19 cellular contexts compared by ENCODE assay signal in genomic region chr3:42732829-42733459, GRCh38. TPM values are rescaled to one million over a fixed set of nuclear protein-coding genes. Genes with fewer than 3 reads are reported as not detected.
DNase-seq lines count a peak whose midpoint lies in the region; ATAC-seq and TF ChIP-seq lines count a peak whose summit lies in the region.
"Had no signal": no experiment of that assay in that cellular context is flagged by ENCODE, and none has a peak within 500 bp of the region (broad histone marks: within the 10 kb centered on the region; RNA-seq: fewer than 3 reads in every experiment).

No MANE protein-coding gene starts in this region.

- H3K9me3 Mint-ChIP-seq in endodermal cell = no peaks in the 10 kb centered on the region
- H3K9me3 Mint-ChIP-seq in osteocyte (ENCODE audit: unreplicated experiment) = no peaks in the 10 kb centered on the region
- H3K9me3 Mint-ChIP-seq: activated naive CD8-positive, alpha-beta T cell treated with anti-CD3 and anti-CD28 coated beads, Interleukin-2, amount 50 U/mL, for 24 hours; CD8-positive, alpha-beta memory T cell; stimulated activated naive B cell treated with anti-CD40 and anti-IgM and Interleukin-4, amounts not matched to agents 10 μg/mL and 1 μg/mL and 100 μg/mL, for 72 hours had no signal

- peaks cover 41% of the 10 kb centered on the region for H3K4me1 Mint-ChIP-seq in endodermal cell
- no peaks in the 10 kb centered on the region for H3K4me1 Mint-ChIP-seq in osteocyte (ENCODE audit: unreplicated experiment)
- H3K4me1 Mint-ChIP-seq: activated naive CD8-positive, alpha-beta T cell treated with anti-CD3 and anti-CD28 coated beads, Interleukin-2, amount 50 U/mL, for 24 hours; CD8-positive, alpha-beta memory T cell; stimulated activated naive B cell treated with anti-CD40 and anti-IgM and Interleukin-4, amounts not matched to agents 10 μg/mL and 1 μg/mL and 100 μg/mL, for 72 hours had no signal

- peak overlapping the region; percentile 38 for H3K27ac ChIP-seq in endodermal cell (ENCODE audit: low read depth, low read length)
- H3K27ac ChIP-seq in mesenchymal stem cell (ENCODE audit: low read length, poor library complexity, severe bottlenecking) = no peak overlapping the region

- peak overlapping the region; percentile 55 for H3K27ac Mint-ChIP-seq in endodermal cell
- H3K27ac Mint-ChIP-seq in osteocyte (ENCODE audit: unreplicated experiment) = no peak overlapping the region
- H3K27ac Mint-ChIP-seq: activated naive CD8-positive, alpha-beta T cell treated with anti-CD3 and anti-CD28 coated beads, Interleukin-2, amount 50 U/mL, for 24 hours; stimulated activated naive B cell treated with anti-CD40 and anti-IgM and Interleukin-4, amounts not matched to agents 10 μg/mL and 1 μg/mL and 100 μg/mL, for 72 hours had no signal

- H3K36me3 ChIP-seq in endodermal cell (ENCODE audit: control insufficient read depth, insufficient read depth, low read length) (no peaks in the 10 kb centered on the region), mesenchymal stem cell (ENCODE audit: control insufficient read depth in 1 of 2, insufficient read depth in 2 of 2, low read depth in 1 of 2, low read length in 2 of 2) (no peaks in the 10 kb centered on the region)
- H3K36me3 ChIP-seq: gastroesophageal sphincter had no signal

- H3K18ac ChIP-seq in mesenchymal stem cell (ENCODE audit: low read depth in 1 of 2, low read length in 2 of 2) = no peak overlapping the region

- DNase-seq in D341Med (ENCODE audit: low spot score) (peak; percentile 43), HuH-7 (ENCODE audit: low spot score) (peak; percentile 77), endodermal cell (peak; percentile 68), osteocyte (ENCODE audit: extremely low spot score, unreplicated experiment) (peak; percentile 79), mesenchymal stem cell (no peak), NCI-H1105 (lab: John Stamatoyannopoulos, UW) (no peak)
- DNase-seq: activated naive CD8-positive, alpha-beta T cell treated with anti-CD3 and anti-CD28 coated beads, Interleukin-2, amount 50 U/mL, for 24 hours; CD8-positive, alpha-beta memory T cell; left colon; NCI-H1092 treated with DMSO at 0.1 percent for 48 hours; NCI-H748 treated with DMSO at 0.1 percent for 48 hours; stimulated activated CD4-positive, alpha-beta T cell treated with anti-CD3 and anti-CD28 coated beads, Interleukin-2, amount 100 ng/mL, for 24 hours; stimulated activated naive B cell treated with anti-CD40 and anti-IgM and Interleukin-4, amounts not matched to agents 10 μg/mL and 1 μg/mL and 100 μg/mL, for 72 hours; T1000 had no signal

- WGBS in endodermal cell (ENCODE audit: insufficient coverage in 1 of 2, insufficient read length in 1 of 2), 2 experiments = 70 to 77% methylated on average over 8 to 9 of the region's 9 CpGs
- WGBS in mesenchymal stem cell = 82% methylated on average over 9 of the region's 9 CpGs

- TF ChIP-seq CTCF in endodermal cell (conservative IDR thresholded peaks at IDR 0.05) (peak; percentile 73), osteocyte (IDR thresholded peaks at IDR 0.05) (no peak)

- H3K9ac ChIP-seq in endodermal cell (ENCODE audit: extremely low read depth, low read length, poor library complexity, severe bottlenecking) (no peak overlapping the region), mesenchymal stem cell (ENCODE audit: low read length) (no peak overlapping the region)

- H3K27me3 Mint-ChIP-seq in endodermal cell (ENCODE audit: insufficient read depth) (peaks cover 3% of the 10 kb centered on the region), osteocyte (ENCODE audit: unreplicated experiment) (peaks cover 15% of the 10 kb centered on the region)
- H3K27me3 Mint-ChIP-seq: activated naive CD8-positive, alpha-beta T cell treated with anti-CD3 and anti-CD28 coated beads, Interleukin-2, amount 50 U/mL, for 24 hours had no signal

- no peak overlapping the region for H3K4me2 ChIP-seq in mesenchymal stem cell (ENCODE audit: low read length, poor library complexity, severe bottlenecking)

- H2AK5ac ChIP-seq in mesenchymal stem cell (ENCODE audit: low read length, severe bottlenecking) = no peak overlapping the region

- no peak overlapping the region for H4K91ac ChIP-seq in mesenchymal stem cell (ENCODE audit: low read length)

- H2BK12ac ChIP-seq in mesenchymal stem cell (ENCODE audit: low read length in 2 of 2) = no peak overlapping the region

- no peak overlapping the region for H3K4me3 Mint-ChIP-seq in endodermal cell
- no peak overlapping the region for H3K4me3 Mint-ChIP-seq in osteocyte (ENCODE audit: unreplicated experiment)
- H3K4me3 Mint-ChIP-seq: activated naive CD8-positive, alpha-beta T cell treated with anti-CD3 and anti-CD28 coated beads, Interleukin-2, amount 50 U/mL, for 24 hours; CD8-positive, alpha-beta memory T cell; stimulated activated naive B cell treated with anti-CD40 and anti-IgM and Interleukin-4, amounts not matched to agents 10 μg/mL and 1 μg/mL and 100 μg/mL, for 72 hours had no signal

- no peak for ATAC-seq in GM18858 (IDR thresholded peaks at IDR 0.05; ENCODE audit: unreplicated experiment)
- no peak for ATAC-seq in GM21737 (IDR thresholded peaks at IDR 0.05; ENCODE audit: unreplicated experiment)
- ATAC-seq: activated naive CD8-positive, alpha-beta T cell treated with anti-CD3 and anti-CD28 coated beads, Interleukin-2, amount 50 U/mL, for 24 hours; left colon; stimulated activated naive B cell treated with anti-CD40 and anti-IgM and Interleukin-4, amounts not matched to agents 10 μg/mL and 1 μg/mL and 100 μg/mL, for 72 hours had no signal

- H3K27me3 ChIP-seq in endodermal cell (ENCODE audit: control insufficient read depth, insufficient read depth, low read length, poor library complexity, severe bottlenecking) = no peaks in the 10 kb centered on the region
- H3K27me3 ChIP-seq in mesenchymal stem cell (ENCODE audit: control insufficient read depth in 1 of 2, insufficient read depth in 1 of 2, low read length in 2 of 2) = peaks cover 17 to 35% of the 10 kb centered on the region in 2 experiments
- H3K27me3 ChIP-seq: gastroesophageal sphincter had no signal

- H3K4me1 ChIP-seq in endodermal cell (ENCODE audit: control insufficient read depth, insufficient read depth, low read length) (peaks cover 10% of the 10 kb centered on the region), mesenchymal stem cell (ENCODE audit: control insufficient read depth, insufficient read depth, low read depth, low read length) (no peaks in the 10 kb centered on the region)

- no peak overlapping the region for H3K4ac ChIP-seq in mesenchymal stem cell (ENCODE audit: low read depth in 1 of 2, low read length in 2 of 2)

- H4K8ac ChIP-seq in mesenchymal stem cell (ENCODE audit: low read length) = no peak overlapping the region

- no peaks in the 10 kb centered on the region for H3K36me3 Mint-ChIP-seq in endodermal cell (ENCODE audit: low read depth)
- no peaks in the 10 kb centered on the region for H3K36me3 Mint-ChIP-seq in osteocyte (ENCODE audit: unreplicated experiment)
- H3K36me3 Mint-ChIP-seq: CD8-positive, alpha-beta memory T cell; stimulated activated naive B cell treated with anti-CD40 and anti-IgM and Interleukin-4, amounts not matched to agents 10 μg/mL and 1 μg/mL and 100 μg/mL, for 72 hours had no signal

- H2AFZ ChIP-seq in mesenchymal stem cell (ENCODE audit: low read depth, low read length) = no peak overlapping the region

- H3K4me3 ChIP-seq in endodermal cell (ENCODE audit: low read length) (no peak overlapping the region), mesenchymal stem cell (ENCODE audit: insufficient read depth in 1 of 2, low read depth in 1 of 2, low read length in 2 of 2) (no peak overlapping the region)
- H3K4me3 ChIP-seq: gastroesophageal sphincter had no signal

- no peak overlapping the region for H3K23ac ChIP-seq in mesenchymal stem cell (ENCODE audit: low read length in 2 of 2)

- H2BK5ac ChIP-seq in mesenchymal stem cell (ENCODE audit: low read depth, low read length, poor library complexity, severe bottlenecking) = no peak overlapping the region

- no peak overlapping the region for H2BK120ac ChIP-seq in mesenchymal stem cell (ENCODE audit: low read depth, low read length)

- H3K9me3 ChIP-seq in endodermal cell (ENCODE audit: control insufficient read depth, low read length) = no peaks in the 10 kb centered on the region
- H3K9me3 ChIP-seq in mesenchymal stem cell (ENCODE audit: control insufficient read depth, low read length) = peaks cover 3% of the 10 kb centered on the region
- H3K9me3 ChIP-seq: gastroesophageal sphincter had no signal

- H3K14ac ChIP-seq in mesenchymal stem cell (ENCODE audit: low read length in 2 of 2) = no peak overlapping the region

- H2BK15ac ChIP-seq in mesenchymal stem cell (ENCODE audit: low read depth, poor library complexity, severe bottlenecking) = no peak overlapping the region

- H3K79me1 ChIP-seq in mesenchymal stem cell (replicated peaks; ENCODE audit: low read length, poor library complexity, severe bottlenecking) = no peaks in the 10 kb centered on the region

RNA-seq across cellular contexts. Expression of gene HHATL, which starts 30.3 kb away (rescaled TPM):
- total RNA-seq in endodermal cell (not detected), osteocyte (not detected in 2 replicates)
- polyA plus RNA-seq in endodermal cell (2013, experiment 1 of 2) = not detected
- not detected for polyA plus RNA-seq in endodermal cell (2013, experiment 2 of 2)
- not detected for polyA plus RNA-seq in mesenchymal stem cell (2013, experiment 1 of 2)
- polyA plus RNA-seq in mesenchymal stem cell (2013, experiment 2 of 2) = not detected
- total RNA-seq: activated CD8-positive, alpha-beta memory T cell treated with anti-CD3 and anti-CD28 coated beads for 36 hours; CD8-positive, alpha-beta memory T cell; dermis microvascular lymphatic vessel endothelial cell had no signal
- polyA plus RNA-seq: CD8-positive, alpha-beta memory T cell had no signal

RNA-seq across cellular contexts. Expression of gene CCDC13, which starts 40.1 kb away (rescaled TPM):
- total RNA-seq in endodermal cell = 1 to 10 TPM in 1 of 2 donors, under 1 TPM in 1; 0.64 to 1.1 TPM
- polyA plus RNA-seq in endodermal cell (2013, experiment 1 of 2) = 1.5 TPM
- polyA plus RNA-seq in endodermal cell (2013, experiment 2 of 2) = 0.95 TPM
- total RNA-seq in osteocyte = 0.30 TPM in 1 of 2 replicates, not detected in the other
- 0.73 TPM for polyA plus RNA-seq in mesenchymal stem cell (2013, experiment 1 of 2)
- 0.51 TPM for polyA plus RNA-seq in mesenchymal stem cell (2013, experiment 2 of 2)

RNA-seq across cellular contexts. Expression of gene KLHL40, which starts 47.6 kb away (rescaled TPM):
- total RNA-seq in endodermal cell (not detected), osteocyte (not detected in 2 replicates)
- polyA plus RNA-seq in endodermal cell (2013, experiment 1 of 2) = 0.21 TPM
- 0.21 TPM for polyA plus RNA-seq in endodermal cell (2013, experiment 2 of 2)
- polyA plus RNA-seq in mesenchymal stem cell (2013, experiment 1 of 2) = not detected
- not detected for polyA plus RNA-seq in mesenchymal stem cell (2013, experiment 2 of 2)
- total RNA-seq: activated CD8-positive, alpha-beta memory T cell treated with anti-CD3 and anti-CD28 coated beads for 36 hours; CD8-positive, alpha-beta memory T cell; dermis microvascular lymphatic vessel endothelial cell; gastroesophageal sphincter; left colon had no signal
- polyA plus RNA-seq: CD8-positive, alpha-beta memory T cell had no signal

Comparison
In these comparisons a context has a peak if more than half of its experiments do, and no peak if none do; other contexts are left out.
1. DNase-seq: peak in D341Med (single experiment), HuH-7 (single experiment), endodermal cell (single experiment) and osteocyte (single experiment); none in mesenchymal stem cell (single experiment) and NCI-H1105 (single experiment).